In the genomic region with DNA sequence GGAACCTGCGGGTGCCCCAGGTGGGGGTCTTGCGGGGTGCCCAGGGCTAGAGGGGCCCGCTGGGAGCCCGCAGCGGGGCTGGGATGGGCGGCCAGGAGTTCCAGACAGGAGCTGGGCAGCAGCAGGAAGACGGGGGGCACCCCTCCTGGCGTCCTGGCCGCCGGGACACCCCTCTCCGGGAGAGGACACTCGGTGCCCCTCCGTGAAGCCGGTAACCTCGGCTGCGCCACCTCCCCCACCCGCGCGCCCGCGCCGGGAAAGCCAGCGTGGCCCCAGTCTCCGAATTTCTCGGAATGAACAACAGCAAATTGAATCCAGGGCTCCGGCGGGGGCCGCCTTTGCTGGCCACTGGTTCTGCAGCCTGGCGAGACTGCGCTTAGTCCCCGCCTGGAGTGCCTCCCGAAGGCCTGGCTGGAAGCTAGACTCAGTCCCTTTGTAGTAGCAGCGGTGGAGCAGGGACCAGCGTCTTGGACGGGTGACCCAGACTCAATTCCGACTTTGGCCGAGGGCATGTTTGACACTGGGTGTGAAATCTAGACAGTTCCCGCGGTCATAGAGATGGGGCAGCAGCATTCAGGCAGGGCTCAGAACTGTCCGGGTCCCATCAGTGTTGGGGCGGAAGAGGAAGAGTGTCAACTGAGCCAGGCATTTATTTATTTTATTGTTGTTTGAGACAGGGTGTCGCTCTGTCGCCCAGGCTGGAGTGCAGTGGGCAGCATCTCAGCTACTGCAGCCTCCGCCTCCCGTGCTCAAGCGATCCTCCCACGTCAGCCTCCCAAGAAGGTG, we compare ENCODE assay signal across 8 cellular contexts. TPM values are rescaled to one million over a fixed set of nuclear protein-coding genes. Genes with fewer than 3 reads are reported as not detected.
DNase-seq lines count a peak whose midpoint lies in the region; ATAC-seq and TF ChIP-seq lines count a peak whose summit lies in the region.

No MANE protein-coding gene starts in this region.

- peak overlapping the region; percentile 83 for H3K27ac Mint-ChIP-seq in activated naive CD4-positive, alpha-beta T cell treated with anti-CD3 and anti-CD28 coated beads, Interleukin-2, amount 10 ng/mL, durations not matched to agents 7 days and 5 days
- peak overlapping the region; percentile 95 for H3K27ac Mint-ChIP-seq in neural progenitor cell

- H2AFZ ChIP-seq in neural progenitor cell (replicated peaks) = peak overlapping the region; percentile 80

- DNase-seq in GF-D8 (lab: John Stamatoyannopoulos, UW) (peak; percentile 21), NOMO-1 (lab: John Stamatoyannopoulos, UW; ENCODE audit: unreplicated experiment in 2 of 2) (peak; percentile 25 to 32), neural progenitor cell (ENCODE audit: low spot score) (peak; percentile 68), HuH-7 (ENCODE audit: low spot score) (no peak), OCI-M2 (lab: John Stamatoyannopoulos, UW; ENCODE audit: unreplicated experiment) (no peak)
- peak; percentile 41 for DNase-seq in activated naive CD4-positive, alpha-beta T cell treated with anti-CD3 and anti-CD28 coated beads, Interleukin-2, amount 10 ng/mL, durations not matched to agents 7 days and 5 days

- peak; percentile 16 to 30 for TF ChIP-seq POLR2A in gastroesophageal sphincter (IDR thresholded peaks at IDR 0.05)

- peak overlapping the region; percentile 94 for H3K4me3 Mint-ChIP-seq in activated naive CD4-positive, alpha-beta T cell treated with anti-CD3 and anti-CD28 coated beads, Interleukin-2, amount 10 ng/mL, durations not matched to agents 7 days and 5 days
- H3K4me3 Mint-ChIP-seq in neural progenitor cell = peak overlapping the region; percentile 94

- peaks cover 68% of the 10 kb centered on the region for H3K27me3 Mint-ChIP-seq in activated naive CD4-positive, alpha-beta T cell treated with anti-CD3 and anti-CD28 coated beads, Interleukin-2, amount 10 ng/mL, durations not matched to agents 7 days and 5 days
- H3K27me3 Mint-ChIP-seq in neural progenitor cell (ENCODE audit: insufficient read depth, low read depth) = peaks cover 10% of the 10 kb centered on the region

- CTCF ChIA-PET in activated naive CD4-positive, alpha-beta T cell treated with anti-CD3 and anti-CD28 coated beads, Interleukin-2, amount 10 ng/mL, durations not matched to agents 7 days and 5 days (lab: Charles Lee) = interaction anchor here (1.3 kb wide), 1 partner anchor 18 kb away, joined by 3 read pairs; no protein-coding TSS in a partner anchor

- H3K27ac ChIP-seq in gastroesophageal sphincter (peak overlapping the region; percentile 91 to 96 (median 93)), neural progenitor cell (no peak overlapping the region)

- H3K36me3 ChIP-seq in gastroesophageal sphincter = no peaks in the 10 kb centered on the region
- no peaks in the 10 kb centered on the region for H3K36me3 ChIP-seq in neural progenitor cell

- H3K36me3 Mint-ChIP-seq in activated naive CD4-positive, alpha-beta T cell treated with anti-CD3 and anti-CD28 coated beads, Interleukin-2, amount 10 ng/mL, durations not matched to agents 7 days and 5 days = peaks cover 23% of the 10 kb centered on the region
- H3K36me3 Mint-ChIP-seq in neural progenitor cell = peaks cover 4% of the 10 kb centered on the region

- H4K20me1 ChIP-seq in neural progenitor cell (ENCODE audit: low read depth) = peaks cover 25% of the 10 kb centered on the region

- no peaks in the 10 kb centered on the region for H3K9me3 Mint-ChIP-seq in activated naive CD4-positive, alpha-beta T cell treated with anti-CD3 and anti-CD28 coated beads, Interleukin-2, amount 10 ng/mL, durations not matched to agents 7 days and 5 days
- no peaks in the 10 kb centered on the region for H3K9me3 Mint-ChIP-seq in neural progenitor cell

- WGBS in gastroesophageal sphincter (ENCODE audit: low coverage in 1 of 2), 2 donors = 42% methylated on average over 6 of the region's 47 CpGs; no CpG with 5 or more reads in 1 of the 2 donors

- peaks cover 60% of the 10 kb centered on the region for H3K4me1 Mint-ChIP-seq in activated naive CD4-positive, alpha-beta T cell treated with anti-CD3 and anti-CD28 coated beads, Interleukin-2, amount 10 ng/mL, durations not matched to agents 7 days and 5 days
- peaks cover 8% of the 10 kb centered on the region for H3K4me1 Mint-ChIP-seq in neural progenitor cell

- H3K4me1 ChIP-seq in gastroesophageal sphincter (peaks cover 0 to 58% (median 8%) of the 10 kb centered on the region in 3 donors), neural progenitor cell (no peaks in the 10 kb centered on the region)

- H3K79me2 ChIP-seq in neural progenitor cell (ENCODE audit: low read depth) = peaks cover 56% of the 10 kb centered on the region

- peak; percentile 12 for ATAC-seq in HG02588 (IDR thresholded peaks at IDR 0.05; ENCODE audit: unreplicated experiment)
- ATAC-seq in gastroesophageal sphincter = peak; percentile 45

- no peaks in the 10 kb centered on the region for H3K27me3 ChIP-seq in gastroesophageal sphincter
- no peaks in the 10 kb centered on the region for H3K27me3 ChIP-seq in neural progenitor cell

- no peak for TF ChIP-seq EP300 in gastroesophageal sphincter (IDR thresholded peaks at IDR 0.05)

- H3K9ac ChIP-seq in neural progenitor cell = peak overlapping the region; percentile 62

- TF ChIP-seq CTCF in gastroesophageal sphincter (IDR thresholded peaks at IDR 0.05) (peak in 3 of 4 experiments; percentile 8 to 30 (median 19)), neural progenitor cell (IDR thresholded peaks at IDR 0.05) (no peak)

- peaks cover 20% of the 10 kb centered on the region for H3F3A ChIP-seq in neural progenitor cell (ENCODE audit: low read depth)

- H3K4me2 ChIP-seq in neural progenitor cell = peak overlapping the region; percentile 83

- H3K4me3 ChIP-seq in gastroesophageal sphincter (peak overlapping the region; percentile 96), neural progenitor cell (peak overlapping the region; percentile 82)

- H3K9me3 ChIP-seq in gastroesophageal sphincter (no peaks in the 10 kb centered on the region), neural progenitor cell (ENCODE audit: low read depth) (no peaks in the 10 kb centered on the region)

RNA-seq across cellular contexts. Expression of gene IFNGR2, which starts 0.8 kb away (rescaled TPM):
- total RNA-seq in gastroesophageal sphincter (10 to 100 TPM; 19.6 to 53.7 (median 41.1) TPM), neural progenitor cell (ENCODE audit: low replicate concordance) (50.6 and 61.0 TPM in 2 replicates)

Comparison
In these comparisons a context has a peak if more than half of its experiments do, and no peak if none do; other contexts are left out.
1. DNase-seq: peak in GF-D8 (single experiment), NOMO-1 (2 of 2), activated naive CD4-positive, alpha-beta T cell treated with anti-CD3 and anti-CD28 coated beads, Interleukin-2, amount 10 ng/mL, durations not matched to agents 7 days and 5 days (single experiment) and neural progenitor cell (single experiment); none in HuH-7 (single experiment) and OCI-M2 (single experiment).